ENCODE assay signal across 18 cellular contexts in genomic region chr13:40971321-40971720, GRCh38. TPM values are rescaled to one million over a fixed set of nuclear protein-coding genes. Genes with fewer than 3 reads are reported as not detected.
A peak's percentile ranks its signal among the peaks of the same experiment; 100 is the strongest.
DNase-seq lines count a peak whose midpoint lies in the region; ATAC-seq, FAIRE-seq and TF ChIP-seq lines count a peak whose summit lies in the region.
"Had no signal": no experiment of that assay in that cellular context is flagged by ENCODE, and none has a peak within 500 bp of the region (broad histone marks: within the 10 kb centered on the region; RNA-seq: fewer than 3 reads in every experiment).

No MANE protein-coding gene starts in this region.

- peak overlapping the region; percentile 79 for H3K27ac Mint-ChIP-seq in activated CD8-positive, alpha-beta T cell treated with anti-CD3 and anti-CD28 coated beads for 36 hours
- H3K27ac Mint-ChIP-seq in activated CD8-positive, alpha-beta T cell treated with anti-CD3 and anti-CD28 coated beads, Interleukin-2, amount 10 ng/mL, durations not matched to agents 7 days and 5 days: no peak overlapping the region
- H3K27ac Mint-ChIP-seq in activated naive CD8-positive, alpha-beta T cell: peak overlapping the region; percentile 80
- H3K27ac Mint-ChIP-seq in nephron progenitor cell: peak overlapping the region; percentile 91
- H3K27ac Mint-ChIP-seq: stimulated activated memory B cell treated with anti-CD40 and anti-IgM and Interleukin-4, amounts not matched to agents 10 μg/mL and 1 μg/mL and 100 μg/mL, for 72 hours had no signal

- H3K27me3 Mint-ChIP-seq in activated CD8-positive, alpha-beta T cell treated with anti-CD3 and anti-CD28 coated beads for 36 hours: no peaks in the 10 kb centered on the region
- H3K27me3 Mint-ChIP-seq in activated CD8-positive, alpha-beta T cell treated with anti-CD3 and anti-CD28 coated beads, Interleukin-2, amount 10 ng/mL, durations not matched to agents 7 days and 5 days (ENCODE audit: low read depth): no peaks in the 10 kb centered on the region
- no peaks in the 10 kb centered on the region for H3K27me3 Mint-ChIP-seq in activated naive CD8-positive, alpha-beta T cell
- no peaks in the 10 kb centered on the region for H3K27me3 Mint-ChIP-seq in nephron progenitor cell (ENCODE audit: low read depth, poor library complexity)
- H3K27me3 Mint-ChIP-seq: stimulated activated memory B cell treated with anti-CD40 and anti-IgM and Interleukin-4, amounts not matched to agents 10 μg/mL and 1 μg/mL and 100 μg/mL, for 72 hours had no signal

- TF ChIP-seq CTCF in activated CD8-positive, alpha-beta T cell treated with anti-CD3 and anti-CD28 coated beads for 36 hours (IDR thresholded peaks at IDR 0.05): no peak
- TF ChIP-seq CTCF in nephron progenitor cell (IDR thresholded peaks at IDR 0.05): no peak

- peak; percentile 56 for FAIRE-seq in GM18507 (lab: Jason Lieb, UNC)
- FAIRE-seq: frontal cortex had no signal

- DNase-seq in activated CD8-positive, alpha-beta T cell treated with anti-CD3 and anti-CD28 coated beads for 36 hours: no peak
- DNase-seq in activated CD8-positive, alpha-beta T cell treated with anti-CD3 and anti-CD28 coated beads, Interleukin-2, amount 10 ng/mL, durations not matched to agents 7 days and 5 days: no peak
- DNase-seq in GM18507 (ENCODE audit: extremely low spot score, insufficient read length, low read depth) (no peak), nephron progenitor cell (no peak), NCI-H1417 (lab: John Stamatoyannopoulos, UW) (no peak), T-helper 2 cell (no peak)
- no peak for DNase-seq in stimulated activated CD4-positive, alpha-beta T cell treated with anti-CD3 and anti-CD28 coated beads, Interleukin-1b, Interleukin-23, amount 100 ng/mL, for 48 hours
- DNase-seq: activated CD4-positive, CD25-positive, alpha-beta regulatory T cell treated with anti-CD3 and anti-CD28 coated beads, Interleukin-2, amount 50 U/mL, for 72 hours; aorta; colonic mucosa; EL; Kasumi-1; left ventricle myocardium inferior; NCI-H1436; posterior cingulate gyrus had no signal

- ATAC-seq in activated CD8-positive, alpha-beta T cell treated with anti-CD3 and anti-CD28 coated beads for 36 hours: no peak
- no peak for ATAC-seq in activated CD8-positive, alpha-beta T cell treated with anti-CD3 and anti-CD28 coated beads, Interleukin-2, amount 10 ng/mL, durations not matched to agents 7 days and 5 days
- ATAC-seq: stimulated activated memory B cell treated with anti-CD40 and anti-IgM and Interleukin-4, amounts not matched to agents 10 μg/mL and 1 μg/mL and 100 μg/mL, for 72 hours had no signal

- peaks cover 96% of the 10 kb centered on the region for H3K4me1 Mint-ChIP-seq in activated CD8-positive, alpha-beta T cell treated with anti-CD3 and anti-CD28 coated beads for 36 hours (ENCODE audit: low read depth)
- H3K4me1 Mint-ChIP-seq in activated CD8-positive, alpha-beta T cell treated with anti-CD3 and anti-CD28 coated beads, Interleukin-2, amount 10 ng/mL, durations not matched to agents 7 days and 5 days (ENCODE audit: low read depth): peaks cover 90% of the 10 kb centered on the region
- peaks cover 98% of the 10 kb centered on the region for H3K4me1 Mint-ChIP-seq in activated naive CD8-positive, alpha-beta T cell (ENCODE audit: low read depth)
- peaks cover 36% of the 10 kb centered on the region for H3K4me1 Mint-ChIP-seq in nephron progenitor cell

- POLR2A ChIA-PET in activated CD8-positive, alpha-beta T cell treated with anti-CD3 and anti-CD28 coated beads for 36 hours (lab: Charles Lee): interaction anchor here (1.0 to 1.9 kb wide), 2 partner anchors 48 to 192 kb away, joined by 4 to 6 read pairs; partner anchors contain the start of gene ELF1
- POLR2A ChIA-PET in activated CD8-positive, alpha-beta T cell treated with anti-CD3 and anti-CD28 coated beads, Interleukin-2, amount 10 ng/mL, durations not matched to agents 7 days and 5 days (lab: Charles Lee): no interaction called here

- H3K4me3 Mint-ChIP-seq in activated CD8-positive, alpha-beta T cell treated with anti-CD3 and anti-CD28 coated beads for 36 hours: no peak overlapping the region
- no peak overlapping the region for H3K4me3 Mint-ChIP-seq in activated CD8-positive, alpha-beta T cell treated with anti-CD3 and anti-CD28 coated beads, Interleukin-2, amount 10 ng/mL, durations not matched to agents 7 days and 5 days
- H3K4me3 Mint-ChIP-seq in activated naive CD8-positive, alpha-beta T cell: peak overlapping the region; percentile 61
- H3K4me3 Mint-ChIP-seq in nephron progenitor cell: no peak overlapping the region
- H3K4me3 Mint-ChIP-seq: stimulated activated memory B cell treated with anti-CD40 and anti-IgM and Interleukin-4, amounts not matched to agents 10 μg/mL and 1 μg/mL and 100 μg/mL, for 72 hours had no signal

- peaks cover 32% of the 10 kb centered on the region for H3K36me3 Mint-ChIP-seq in activated CD8-positive, alpha-beta T cell treated with anti-CD3 and anti-CD28 coated beads for 36 hours (ENCODE audit: low read depth)
- peaks cover 36% of the 10 kb centered on the region for H3K36me3 Mint-ChIP-seq in activated CD8-positive, alpha-beta T cell treated with anti-CD3 and anti-CD28 coated beads, Interleukin-2, amount 10 ng/mL, durations not matched to agents 7 days and 5 days (ENCODE audit: low read depth)
- peaks cover 4% of the 10 kb centered on the region for H3K36me3 Mint-ChIP-seq in activated naive CD8-positive, alpha-beta T cell
- no peaks in the 10 kb centered on the region for H3K36me3 Mint-ChIP-seq in nephron progenitor cell (ENCODE audit: low read depth)

- intact Hi-C loops in activated CD8-positive, alpha-beta T cell treated with anti-CD3 and anti-CD28 coated beads for 36 hours (cut with micrococcal nuclease): no loop called here

- CTCF ChIA-PET in activated CD8-positive, alpha-beta T cell treated with anti-CD3 and anti-CD28 coated beads for 36 hours (lab: Charles Lee): interaction anchor here (0.6 to 1.1 kb wide), 3 partner anchors 53 to 171 kb away, joined by 3 read pairs; no protein-coding TSS in a partner anchor
- CTCF ChIA-PET in activated CD8-positive, alpha-beta T cell treated with anti-CD3 and anti-CD28 coated beads, Interleukin-2, amount 10 ng/mL, durations not matched to agents 7 days and 5 days (lab: Charles Lee): interaction anchor here (1.2 to 3.9 kb wide), 3 partner anchors 15 to 83 kb away, joined by 3 to 31 read pairs (median 6); no protein-coding TSS in a partner anchor

- H3K9me3 Mint-ChIP-seq in activated CD8-positive, alpha-beta T cell treated with anti-CD3 and anti-CD28 coated beads for 36 hours: no peaks in the 10 kb centered on the region
- H3K9me3 Mint-ChIP-seq in activated CD8-positive, alpha-beta T cell treated with anti-CD3 and anti-CD28 coated beads, Interleukin-2, amount 10 ng/mL, durations not matched to agents 7 days and 5 days (ENCODE audit: insufficient read depth): no peaks in the 10 kb centered on the region
- H3K9me3 Mint-ChIP-seq in activated naive CD8-positive, alpha-beta T cell (ENCODE audit: low read depth): no peaks in the 10 kb centered on the region
- no peaks in the 10 kb centered on the region for H3K9me3 Mint-ChIP-seq in nephron progenitor cell
- H3K9me3 Mint-ChIP-seq: stimulated activated memory B cell treated with anti-CD40 and anti-IgM and Interleukin-4, amounts not matched to agents 10 μg/mL and 1 μg/mL and 100 μg/mL, for 72 hours had no signal

RNA-seq across cellular contexts. Expression of gene ELF1, which starts 47.8 kb away (rescaled TPM):
- total RNA-seq in activated CD8-positive, alpha-beta T cell treated with anti-CD3 and anti-CD28 coated beads for 36 hours: 10 to 100 TPM; 85.2 to 88.2 TPM
- total RNA-seq in activated CD8-positive, alpha-beta T cell treated with anti-CD3 and anti-CD28 coated beads, Interleukin-2, amount 10 ng/mL, durations not matched to agents 7 days and 5 days: 100 to 1,000 TPM; 106 to 107 TPM
